16 cellular contexts compared by ENCODE assay signal in genomic region chr4:120699354-120699753, GRCh38.
DNase-seq lines count a peak whose midpoint lies in the region; ATAC-seq, FAIRE-seq and TF ChIP-seq lines count a peak whose summit lies in the region.
"Had no signal": no experiment of that assay in that cellular context is flagged by ENCODE, and none has a peak within 500 bp of the region (broad histone marks: within the 10 kb centered on the region; RNA-seq: fewer than 3 reads in every experiment).

No MANE protein-coding gene starts in this region.

- H3K27me3 ChIP-seq in GM12878 (replicated peaks in 1 of 2; ENCODE audit: control insufficient read depth in 2 of 2, insufficient read depth in 2 of 2, low read length in 1 of 2) (no peaks in the 10 kb centered on the region), heart left ventricle (no peaks in the 10 kb centered on the region), A673 (replicated peaks; ENCODE audit: insufficient read depth, low read depth, low read length, poor library complexity) (no peaks in the 10 kb centered on the region)

- CTCF ChIA-PET in GM12878 (lab: Yijun Ruan, JAX): no interaction called here
- CTCF ChIA-PET in A673 (lab: Charles Lee): no interaction called here

- POLR2A ChIA-PET in GM12878 (lab: Charles Lee): no interaction called here
- POLR2A ChIA-PET in A673 (lab: Charles Lee; ENCODE audit: low non-redundant PET): no interaction called here

- DNase-seq in GM12878 (ENCODE audit: low read depth, low spot score): no peak
- peak in 4 of 5 donors; percentile 28 to 67 (median 38) for DNase-seq in heart left ventricle
- DNase-seq in left ventricle myocardium superior: peak; percentile 66
- DNase-seq in CD14-positive monocyte (ENCODE audit: low spot score): no peak
- DNase-seq in DMS53 (lab: John Stamatoyannopoulos, UW): no peak
- no peak for DNase-seq in A673 (ENCODE audit: low spot score)
- DNase-seq: AML-193; CD4-positive, alpha-beta memory T cell; DMS153; DMS79 treated with DMSO at 0.1 percent for 48 hours; GF-D8; GOT3; H9 had no signal

- H3K36me3 Mint-ChIP-seq in CD14-positive monocyte: no peaks in the 10 kb centered on the region
- H3K36me3 Mint-ChIP-seq: CD4-positive, alpha-beta memory T cell; IgD-negative memory B cell had no signal

- no peaks in the 10 kb centered on the region for H3K9me3 ChIP-seq in GM12878 (replicated peaks; ENCODE audit: control insufficient read depth, insufficient read depth, low read length)
- no peaks in the 10 kb centered on the region for H3K9me3 ChIP-seq in heart left ventricle
- no peaks in the 10 kb centered on the region for H3K9me3 ChIP-seq in A673 (ENCODE audit: low read depth, low read length, poor library complexity, severe bottlenecking)

- SMC1A ChIA-PET in GM12878 (lab: Charles Lee; ENCODE audit: uncharacterized antibody, unreplicated experiment): no interaction called here

- no peak overlapping the region for H2AFZ ChIP-seq in GM12878 (ENCODE audit: control insufficient read depth, low read depth, low read length)

- RAD21 ChIA-PET in GM12878 (lab: Charles Lee; ENCODE audit: unreplicated experiment): no interaction called here

- H4K20me1 ChIP-seq in GM12878 (ENCODE audit: control insufficient read depth, insufficient read depth): no peaks in the 10 kb centered on the region

- ATAC-seq in GM12878 (no peak), heart left ventricle (peak; percentile 87 to 96 (median 91)), left ventricle myocardium superior (peak; percentile 97)
- ATAC-seq: HepG2 had no signal

- peaks cover 0 to 6% (median 0%) of the 10 kb centered on the region in 7 donors for H3K9me3 Mint-ChIP-seq in CD14-positive monocyte

- no peaks in the 10 kb centered on the region for H3K27me3 Mint-ChIP-seq in CD14-positive monocyte (ENCODE audit: low read depth in 3 of 3)
- H3K27me3 Mint-ChIP-seq: IgD-negative memory B cell had no signal

- no peak for TF ChIP-seq RAD21 in GM12878 (IDR thresholded peaks at IDR 0.05; ENCODE audit: insufficient read depth, low read depth, low read length)

- in situ Hi-C loops in GM12878 (cut with MboI): no loop called here

- no peak overlapping the region for H3K4me3 Mint-ChIP-seq in CD14-positive monocyte
- H3K4me3 Mint-ChIP-seq: CD4-positive, alpha-beta memory T cell; H9; IgD-negative memory B cell had no signal

- H3K4me3 ChIP-seq in GM12878: no peak overlapping the region
- H3K4me3 ChIP-seq in heart left ventricle: no peak overlapping the region
- H3K4me3 ChIP-seq in A673 (ENCODE audit: low read depth, low read length, poor library complexity, severe bottlenecking): no peak overlapping the region

- 0% methylated on average over 1 of the region's 1 CpG for WGBS in GM12878 (ENCODE audit: insufficient coverage, insufficient replicate concordance, low lambda C conversion rate, missing lambda C conversion rate)
- 53 to 64% (median 59%) methylated on average over 1 of the region's 1 CpG for WGBS in heart left ventricle, 4 donors

- H3K9ac ChIP-seq in GM12878 (ENCODE audit: control insufficient read depth, insufficient read depth, low read length): no peak overlapping the region

- peaks cover 6% of the 10 kb centered on the region for H3K4me1 Mint-ChIP-seq in CD14-positive monocyte
- H3K4me1 Mint-ChIP-seq: CD4-positive, alpha-beta memory T cell; H9; IgD-negative memory B cell had no signal

- no peak for TF ChIP-seq EP300 in GM12878 (IDR thresholded peaks at IDR 0.05; ENCODE audit: borderline replicate concordance in 1 of 2, control insufficient read depth in 1 of 2, low read depth in 2 of 2, low read length in 2 of 2)

- H3K27ac ChIP-seq in GM12878 (ENCODE audit: control insufficient read depth, insufficient read depth) (no peak overlapping the region), heart left ventricle (peak overlapping the region in 5 of 12 donors; percentile 7 to 35 (median 13)), A673 (ENCODE audit: low read depth, low read length, poor library complexity, severe bottlenecking) (no peak overlapping the region)
- H3K27ac ChIP-seq: C4-2B had no signal

- H3K36me3 ChIP-seq in GM12878 (ENCODE audit: control insufficient read depth in 2 of 2, insufficient read depth in 2 of 2, low read length in 1 of 2) (no peaks in the 10 kb centered on the region), heart left ventricle (no peaks in the 10 kb centered on the region), A673 (ENCODE audit: insufficient read depth, low read length, poor library complexity, severe bottlenecking) (no peaks in the 10 kb centered on the region)

- H3K27ac Mint-ChIP-seq in CD14-positive monocyte: no peak overlapping the region
- H3K27ac Mint-ChIP-seq: CD4-positive, alpha-beta memory T cell; H9; IgD-negative memory B cell had no signal

- no peak overlapping the region for H3K4me2 ChIP-seq in GM12878 (ENCODE audit: control insufficient read depth, insufficient read depth)

- no peak for TF ChIP-seq CTCF in GM12878 (IDR thresholded peaks at IDR 0.05 in 2 of 3, conservative IDR thresholded peaks at IDR 0.05 in 1 of 3; ENCODE audit: control insufficient read depth in 2 of 3, extremely low read depth in 1 of 3, insufficient read depth in 1 of 3, low read depth in 3 of 3, low read length in 3 of 3)
- no peak for TF ChIP-seq CTCF in heart left ventricle (IDR thresholded peaks at IDR 0.05)
- TF ChIP-seq CTCF in CD14-positive monocyte (IDR thresholded peaks at IDR 0.05): no peak
- TF ChIP-seq CTCF in A673 (conservative IDR thresholded peaks at IDR 0.05; ENCODE audit: low read depth, low read length): no peak

- TF ChIP-seq POLR2A in GM12878 (IDR thresholded peaks at IDR 0.05; ENCODE audit: low read depth, low read length) (no peak), heart left ventricle (IDR thresholded peaks at IDR 0.05) (no peak)

- intact Hi-C loops in GM12878 (cut with micrococcal nuclease; ENCODE audit: unreplicated experiment): no loop called here
- intact Hi-C loops in heart left ventricle (cut with DNase I): no loop called here
- intact Hi-C loops in left ventricle myocardium superior (cut with micrococcal nuclease): no loop called here
- intact Hi-C loops in CD14-positive monocyte (cut with micrococcal nuclease): no loop called here
- intact Hi-C loops in A673 (cut with micrococcal nuclease; ENCODE audit: unreplicated experiment): no loop called here

- no peaks in the 10 kb centered on the region for H3K79me2 ChIP-seq in GM12878 (ENCODE audit: control insufficient read depth, insufficient read depth, low read length)

- BruUV-seq in GM12878 (replicated peaks; lab: Mats Ljungman, UMichigan): no TSS peak
- no TSS peak for BruUV-seq in A673 (replicated peaks; lab: Mats Ljungman, UMichigan)

- FAIRE-seq in GM12878 (lab: Jason Lieb, UNC): peak; percentile 38
- FAIRE-seq: HepG2 had no signal

- H3K4me1 ChIP-seq in GM12878 (ENCODE audit: control insufficient read depth, insufficient read depth, low read length): no peaks in the 10 kb centered on the region
- H3K4me1 ChIP-seq in heart left ventricle: peaks cover 0 to 22% (median 0%) of the 10 kb centered on the region in 12 donors
- peaks cover 28% of the 10 kb centered on the region for H3K4me1 ChIP-seq in A673 (ENCODE audit: insufficient read depth, low read length, poor library complexity, severe bottlenecking)

TF ChIP-seq in GM12878, 131 proteins besides CTCF, POLR2A, EP300 and RAD21 (continues in another document):
- TF ChIP-seq ZNF217 (IDR thresholded peaks at IDR 0.05) (no peak), DPF2 (IDR thresholded peaks at IDR 0.05) (no peak), HSF1 (IDR thresholded peaks at IDR 0.05; ENCODE audit: low read depth, low read length) (no peak), MYB (IDR thresholded peaks at IDR 0.05; ENCODE audit: borderline replicate concordance, low read depth, low read length) (no peak)

Comparison
In these comparisons a context has a peak if more than half of its experiments do, and no peak if none do; other contexts are left out.
1. DNase-seq: peak in heart left ventricle (4 of 5) and left ventricle myocardium superior (single experiment); none in GM12878 (single experiment), CD14-positive monocyte (single experiment), DMS53 (single experiment) and A673 (single experiment).